34 cellular contexts compared by ENCODE assay signal in the genomic region with DNA sequence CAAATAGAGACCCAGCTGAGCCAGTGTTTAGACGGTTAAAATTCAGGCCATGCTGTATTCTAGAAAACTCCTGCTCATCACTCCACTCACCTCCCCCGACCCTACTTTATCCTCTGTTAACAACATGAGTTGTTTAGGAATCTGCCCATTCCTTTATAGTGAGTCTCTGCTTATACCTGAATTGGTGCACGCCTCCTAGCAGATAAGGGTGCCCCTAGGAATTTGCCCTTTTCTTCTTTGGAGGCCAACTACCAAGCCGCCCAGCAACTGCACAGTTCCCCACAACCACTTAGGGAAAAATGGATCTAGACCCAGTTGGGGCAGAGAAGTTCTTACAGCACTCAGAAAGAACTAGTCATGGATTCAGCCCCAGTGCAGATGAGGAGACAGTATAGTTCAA.
"Had no signal": no experiment of that assay in that cellular context is flagged by ENCODE, and none has a peak within 500 bp of the region (broad histone marks: within the 10 kb centered on the region; RNA-seq: fewer than 3 reads in every experiment).

No MANE protein-coding gene starts in this region.

- H3K27ac ChIP-seq: KMS-11 had no signal

- H3K9me3 ChIP-seq: MG63 had no signal

- H3K4me2 ChIP-seq: KMS-11 had no signal

- DNase-seq: Karpas-422, Kasumi-1, KG1, MG63, MM.1S, MV-4-11, NCI-H1048, NCI-H1092, NCI-H1092 treated with DMSO at 0.1 percent for 48 hours, NCI-H1105, NCI-H1105 treated with DMSO at 0.1 percent for 48 hours, NCI-H1417, NCI-H1417 treated with DMSO at 0.1 percent for 48 hours, NCI-H1436, NCI-H1436 treated with DMSO at 0.1 percent for 48 hours, NCI-H146, NCI-H1694, NCI-H1694 treated with DMSO at 0.1 percent for 48 hours, NCI-H187, NCI-H187 treated with DMSO at 0.1 percent for 48 hours, NCI-H1930, NCI-H2029, NCI-H2029 treated with DMSO at 0.1 percent for 48 hours, NCI-H2081, NCI-H2081 treated with DMSO at 0.1 percent for 48 hours, NCI-H2107, NCI-H2171, NCI-H2171 treated with DMSO at 0.1 percent for 48 hours, NCI-H2227 treated with DMSO at 0.1 percent for 48 hours, NCI-H345, NCI-H446, NCI-H446 treated with DMSO at 0.1 percent for 48 hours, NCI-H510A had no signal

- H3K27me3 ChIP-seq: MG63 had no signal

- H3K4me3 ChIP-seq: MG63 had no signal

- H3K36me3 ChIP-seq: MG63 had no signal

- H3K9ac ChIP-seq: KMS-11 had no signal
